In genomic region chr1:44609412-44609767, GRCh38 we compare ENCODE assay signal across 9 cellular contexts.
DNase-seq lines count a peak whose midpoint lies in the region; ATAC-seq, FAIRE-seq and TF ChIP-seq lines count a peak whose summit lies in the region.
"Had no signal": no experiment of that assay in that cellular context is flagged by ENCODE, and none has a peak within 500 bp of the region (broad histone marks: within the 10 kb centered on the region; RNA-seq: fewer than 3 reads in every experiment).

No MANE protein-coding gene starts in this region.

- H3K9me3 ChIP-seq in small intestine (ENCODE audit: control insufficient read depth, low read depth): no peaks in the 10 kb centered on the region

- no peaks in the 10 kb centered on the region for H3K4me1 Mint-ChIP-seq in Calu3 (ENCODE audit: low read depth, unreplicated experiment)
- H3K4me1 Mint-ChIP-seq: stimulated activated naive CD8-positive, alpha-beta T cell treated with anti-CD3 and anti-CD28 coated beads, Interleukin-15, amount 100 ng/mL, for 72 hours had no signal

- no peaks in the 10 kb centered on the region for H3K27me3 ChIP-seq in small intestine (ENCODE audit: control insufficient read depth in 2 of 2, insufficient read depth in 2 of 2, low read length in 2 of 2)

- DNase-seq in Calu3 (peak; percentile 68), head of caudate nucleus (peak in 40 of 42 donors; percentile 37 to 86 (median 60)), small intestine (peak; percentile 61), GM12892 (ENCODE audit: insufficient read length) (no peak), occipital lobe (lab: John Stamatoyannopoulos, UW) (no peak)
- peak; percentile 62 for DNase-seq in activated CD8-positive, alpha-beta memory T cell treated with anti-CD3 and anti-CD28 coated beads, Interleukin-2, amount 50 U/mL, for 48 hours

- H3K9me3 Mint-ChIP-seq in Calu3 (ENCODE audit: low read depth, unreplicated experiment): no peaks in the 10 kb centered on the region
- H3K9me3 Mint-ChIP-seq: stimulated activated naive CD8-positive, alpha-beta T cell treated with anti-CD3 and anti-CD28 coated beads, Interleukin-15, amount 100 ng/mL, for 72 hours had no signal

- no peak overlapping the region for H3K27ac ChIP-seq in small intestine (ENCODE audit: low read depth in 1 of 2, low read length in 1 of 2)

- no peak for ATAC-seq in GM18873 (IDR thresholded peaks at IDR 0.05; ENCODE audit: low FRiP score, unreplicated experiment)
- ATAC-seq: stimulated activated naive CD8-positive, alpha-beta T cell treated with anti-CD3 and anti-CD28 coated beads, Interleukin-15, amount 100 ng/mL, for 72 hours had no signal

- CTCF ChIA-PET in Calu3 (lab: Charles Lee): interaction anchor here (0.8 to 2.7 kb wide), 2 partner anchors 39 to 43 kb away, joined by 3 to 12 read pairs; no protein-coding TSS in a partner anchor

- no TSS peak for BruUV-seq in Calu3 (replicated peaks; lab: Mats Ljungman, UMichigan)

- H3K4me3 ChIP-seq in small intestine (ENCODE audit: low read depth in 1 of 2, low read length in 2 of 2): no peak overlapping the region

- no peak overlapping the region for H3K27ac Mint-ChIP-seq in Calu3 (ENCODE audit: unreplicated experiment)
- H3K27ac Mint-ChIP-seq: stimulated activated naive CD8-positive, alpha-beta T cell treated with anti-CD3 and anti-CD28 coated beads, Interleukin-15, amount 100 ng/mL, for 72 hours had no signal

- H3K27me3 Mint-ChIP-seq in Calu3 (ENCODE audit: unreplicated experiment): peaks cover 78% of the 10 kb centered on the region
- H3K27me3 Mint-ChIP-seq: stimulated activated naive CD8-positive, alpha-beta T cell treated with anti-CD3 and anti-CD28 coated beads, Interleukin-15, amount 100 ng/mL, for 72 hours had no signal

- no peaks in the 10 kb centered on the region for H3K36me3 ChIP-seq in small intestine (ENCODE audit: control insufficient read depth in 2 of 2, insufficient read depth in 2 of 2, low read length in 2 of 2)

- no peaks in the 10 kb centered on the region for H3K36me3 Mint-ChIP-seq in Calu3 (ENCODE audit: insufficient read depth, unreplicated experiment)

- no peak overlapping the region for H3K4me3 Mint-ChIP-seq in Calu3 (ENCODE audit: low read depth, unreplicated experiment)
- H3K4me3 Mint-ChIP-seq: stimulated activated naive CD8-positive, alpha-beta T cell treated with anti-CD3 and anti-CD28 coated beads, Interleukin-15, amount 100 ng/mL, for 72 hours had no signal

- FAIRE-seq in small intestine (lab: Jason Lieb, UNC) (no peak), GM12892 (lab: Jason Lieb, UNC) (no peak)

- no peaks in the 10 kb centered on the region for H3K4me1 ChIP-seq in small intestine (ENCODE audit: control insufficient read depth in 2 of 2, insufficient read depth in 1 of 2, low read depth in 1 of 2, low read length in 1 of 2)

- 43 to 53% (median 47%) methylated on average over 10 of the region's 10 CpGs for WGBS in small intestine, 3 donors

- peak; percentile 38 for TF ChIP-seq CTCF in Calu3 (IDR thresholded peaks at IDR 0.05; ENCODE audit: unreplicated experiment)
- TF ChIP-seq CTCF in LNCAP (IDR thresholded peaks at IDR 0.05): 0 out of 2 replicates have a peak, but pooled peaks have one; percentile 18

- intact Hi-C loops in Calu3 (cut with micrococcal nuclease; ENCODE audit: unreplicated experiment): loop anchor here (1.0 kb wide), 1 partner anchor 44 kb away; no protein-coding TSS in a partner anchor
- intact Hi-C loops in head of caudate nucleus (cut with DNase I): no loop called here

- no peak for TF ChIP-seq POLR2A in GM12892 (IDR thresholded peaks at IDR 0.05; ENCODE audit: low read depth, low read length)

Comparison
In these comparisons a context has a peak if more than half of its experiments do, and no peak if none do; other contexts are left out.
1. DNase-seq: peak in Calu3 (single experiment), activated CD8-positive, alpha-beta memory T cell treated with anti-CD3 and anti-CD28 coated beads, Interleukin-2, amount 50 U/mL, for 48 hours (single experiment), head of caudate nucleus (40 of 42) and small intestine (single experiment); none in GM12892 (single experiment) and occipital lobe (single experiment).